ENCODE assay signal across 2 cellular contexts in the genomic region with DNA sequence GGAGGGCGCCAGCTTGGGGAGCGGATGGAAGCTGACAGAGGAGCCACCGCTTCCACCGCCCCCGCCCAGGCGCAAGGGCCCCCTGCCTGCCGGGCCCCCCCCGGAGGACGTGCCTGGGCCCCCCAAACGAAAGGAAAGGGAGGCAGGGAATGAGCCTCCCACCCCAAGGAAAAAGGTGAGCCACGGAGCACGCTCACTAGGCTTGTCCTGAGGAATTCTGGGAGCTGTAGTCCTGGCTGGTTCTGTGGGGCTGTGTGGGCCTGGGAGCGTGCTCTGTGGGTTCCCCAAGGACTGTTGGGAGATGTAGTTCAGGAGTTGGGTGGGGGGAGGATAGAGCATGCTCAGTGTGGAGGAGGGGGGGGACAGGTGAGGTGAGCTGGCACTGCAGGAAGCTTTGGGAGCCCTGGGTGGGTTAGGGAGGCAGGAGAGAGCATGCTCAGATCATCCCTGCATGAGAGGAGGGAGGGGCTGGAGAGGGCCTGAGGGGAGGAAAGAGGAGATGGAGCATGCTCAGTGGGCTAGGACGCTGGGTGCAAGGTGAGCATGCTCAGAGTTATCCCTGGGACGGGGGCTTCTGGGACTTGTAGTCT.
TF ChIP-seq lines count a peak whose summit lies in the region.

No MANE protein-coding gene starts in this region.

TF ChIP-seq in HEK293, 187 proteins besides CTCF, POLR2A, EP300 and RAD21 (continues in another document):
- peak; percentile 99 for TF ChIP-seq ZNF76 (tag by site-specific recombination; IDR thresholded peaks at IDR 0.05; ENCODE audit: borderline replicate concordance, low read depth)
- peak; percentile 46 for TF ChIP-seq ZXDB (tag by site-specific recombination; IDR thresholded peaks at IDR 0.05)
- peak; percentile 38; the same call in 1 of the 2 replicates for TF ChIP-seq ZBTB20 (tag by site-specific recombination; IDR thresholded peaks at IDR 0.05)
- TF ChIP-seq ZIC2 (tag by site-specific recombination; IDR thresholded peaks at IDR 0.05) = peak; percentile 44; the same call in 1 of the 2 replicates
- TF ChIP-seq REPIN1 (tag by site-specific recombination; IDR thresholded peaks at IDR 0.05; ENCODE audit: low read depth) = no peak
- no peak for TF ChIP-seq KLF16 (tag by site-specific recombination; IDR thresholded peaks at IDR 0.05)
- TF ChIP-seq ZNF335 (tag by site-specific recombination; conservative IDR thresholded peaks at IDR 0.05) = peak; percentile 91
- peak; percentile 53 for TF ChIP-seq SP2 (tag by site-specific recombination; IDR thresholded peaks at IDR 0.05)
- peak; percentile 65 for TF ChIP-seq EGR2 (tag by site-specific recombination; IDR thresholded peaks at IDR 0.05; ENCODE audit: low read depth)
- TF ChIP-seq ZNF174 (tag by site-specific recombination; IDR thresholded peaks at IDR 0.05) = no peak
- TF ChIP-seq, protein P1, sequence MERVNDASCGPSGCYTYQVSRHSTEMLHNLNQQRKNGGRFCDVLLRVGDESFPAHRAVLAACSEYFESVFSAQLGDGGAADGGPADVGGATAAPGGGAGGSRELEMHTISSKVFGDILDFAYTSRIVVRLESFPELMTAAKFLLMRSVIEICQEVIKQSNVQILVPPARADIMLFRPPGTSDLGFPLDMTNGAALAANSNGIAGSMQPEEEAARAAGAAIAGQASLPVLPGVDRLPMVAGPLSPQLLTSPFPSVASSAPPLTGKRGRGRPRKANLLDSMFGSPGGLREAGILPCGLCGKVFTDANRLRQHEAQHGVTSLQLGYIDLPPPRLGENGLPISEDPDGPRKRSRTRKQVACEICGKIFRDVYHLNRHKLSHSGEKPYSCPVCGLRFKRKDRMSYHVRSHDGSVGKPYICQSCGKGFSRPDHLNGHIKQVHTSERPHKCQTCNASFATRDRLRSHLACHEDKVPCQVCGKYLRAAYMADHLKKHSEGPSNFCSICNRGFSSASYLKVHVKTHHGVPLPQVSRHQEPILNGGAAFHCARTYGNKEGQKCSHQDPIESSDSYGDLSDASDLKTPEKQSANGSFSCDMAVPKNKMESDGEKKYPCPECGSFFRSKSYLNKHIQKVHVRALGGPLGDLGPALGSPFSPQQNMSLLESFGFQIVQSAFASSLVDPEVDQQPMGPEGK (tag by site-specific recombination; IDR thresholded peaks at IDR 0.05) = peak; percentile 79
- peak; percentile 93 for TF ChIP-seq ZBTB17 (tag by site-specific recombination; IDR thresholded peaks at IDR 0.05)
- TF ChIP-seq ZNF843 (tag by site-specific recombination; IDR thresholded peaks at IDR 0.05) = no peak
- no peak for TF ChIP-seq IKZF3 (tag by site-specific recombination; IDR thresholded peaks at IDR 0.05)
- no peak for TF ChIP-seq ZNF16 (tag by site-specific recombination; IDR thresholded peaks at IDR 0.05; ENCODE audit: low read depth)
- TF ChIP-seq RBAK (tag by site-specific recombination; IDR thresholded peaks at IDR 0.05) = no peak
- TF ChIP-seq HOXA7 (CRISPR knock-in tag; IDR thresholded peaks at IDR 0.05; ENCODE audit: borderline replicate concordance) = no peak
- TF ChIP-seq, protein P2, sequence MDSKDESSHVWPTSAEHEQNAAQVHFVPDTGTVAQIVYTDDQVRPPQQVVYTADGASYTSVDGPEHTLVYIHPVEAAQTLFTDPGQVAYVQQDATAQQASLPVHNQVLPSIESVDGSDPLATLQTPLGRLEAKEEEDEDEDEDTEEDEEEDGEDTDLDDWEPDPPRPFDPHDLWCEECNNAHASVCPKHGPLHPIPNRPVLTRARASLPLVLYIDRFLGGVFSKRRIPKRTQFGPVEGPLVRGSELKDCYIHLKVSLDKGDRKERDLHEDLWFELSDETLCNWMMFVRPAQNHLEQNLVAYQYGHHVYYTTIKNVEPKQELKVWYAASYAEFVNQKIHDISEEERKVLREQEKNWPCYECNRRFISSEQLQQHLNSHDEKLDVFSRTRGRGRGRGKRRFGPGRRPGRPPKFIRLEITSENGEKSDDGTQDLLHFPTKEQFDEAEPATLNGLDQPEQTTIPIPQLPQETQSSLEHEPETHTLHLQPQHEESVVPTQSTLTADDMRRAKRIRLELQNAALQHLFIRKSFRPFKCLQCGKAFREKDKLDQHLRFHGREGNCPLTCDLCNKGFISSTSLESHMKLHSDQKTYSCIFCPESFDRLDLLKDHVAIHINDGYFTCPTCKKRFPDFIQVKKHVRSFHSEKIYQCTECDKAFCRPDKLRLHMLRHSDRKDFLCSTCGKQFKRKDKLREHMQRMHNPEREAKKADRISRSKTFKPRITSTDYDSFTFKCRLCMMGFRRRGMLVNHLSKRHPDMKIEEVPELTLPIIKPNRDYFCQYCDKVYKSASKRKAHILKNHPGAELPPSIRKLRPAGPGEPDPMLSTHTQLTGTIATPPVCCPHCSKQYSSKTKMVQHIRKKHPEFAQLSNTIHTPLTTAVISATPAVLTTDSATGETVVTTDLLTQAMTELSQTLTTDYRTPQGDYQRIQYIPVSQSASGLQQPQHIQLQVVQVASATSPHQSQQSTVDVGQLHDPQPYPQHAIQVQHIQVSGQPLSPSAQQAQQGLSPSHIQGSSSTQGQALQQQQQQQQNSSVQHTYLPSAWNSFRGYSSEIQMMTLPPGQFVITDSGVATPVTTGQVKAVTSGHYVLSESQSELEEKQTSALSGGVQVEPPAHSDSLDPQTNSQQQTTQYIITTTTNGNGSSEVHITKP (tag by site-specific recombination; IDR thresholded peaks at IDR 0.05) = 0 out of 2 replicates have a peak, but pooled peaks have one; percentile 34
- no peak for TF ChIP-seq ZSCAN18 (tag by site-specific recombination; IDR thresholded peaks at IDR 0.05)
- no peak for TF ChIP-seq ZNF26 (tag by site-specific recombination; IDR thresholded peaks at IDR 0.05)
- 0 out of 2 replicates have a peak, but pooled peaks have one; percentile 28 for TF ChIP-seq KLF8 (tag by site-specific recombination; IDR thresholded peaks at IDR 0.05)
- no peak for TF ChIP-seq SCRT2 (tag by site-specific recombination; IDR thresholded peaks at IDR 0.05)
- peak; percentile 74 for TF ChIP-seq SP3 (tag by site-specific recombination; IDR thresholded peaks at IDR 0.05)

TF ChIP-seq in K562, 482 proteins besides CTCF, POLR2A, EP300 and RAD21 (continues in another document):
- TF ChIP-seq EGR1 (conservative IDR thresholded peaks at IDR 0.05) = peak; percentile 60
- no peak for TF ChIP-seq ELF4 (CRISPR knock-in tag; IDR thresholded peaks at IDR 0.05)
- no peak for TF ChIP-seq HSF4 (CRISPR knock-in tag; IDR thresholded peaks at IDR 0.05; ENCODE audit: borderline replicate concordance)
- TF ChIP-seq ZNF586 (CRISPR knock-in tag; conservative IDR thresholded peaks at IDR 0.05) = no peak
- TF ChIP-seq PTBP1 (IDR thresholded peaks at IDR 0.05; ENCODE audit: low read depth, low read length) = no peak
- no peak for TF ChIP-seq SIN3A (IDR thresholded peaks at IDR 0.05; ENCODE audit: borderline replicate concordance in 2 of 2, control insufficient read depth in 1 of 2, low read depth in 2 of 2, low read length in 2 of 2)
- no peak for TF ChIP-seq TRIM28 (IDR thresholded peaks at IDR 0.05)
- TF ChIP-seq FOXJ3 (CRISPR knock-in tag; IDR thresholded peaks at IDR 0.05) = no peak
- TF ChIP-seq POU5F1 (IDR thresholded peaks at IDR 0.05; ENCODE audit: borderline replicate concordance, low read depth, low read length, partially characterized antibody) = no peak
- TF ChIP-seq ARID2 (IDR thresholded peaks at IDR 0.05) = no peak
- no peak for TF ChIP-seq TAF15 (IDR thresholded peaks at IDR 0.05; ENCODE audit: low read depth, low read length)
- no peak for TF ChIP-seq FOXO4 (CRISPR knock-in tag; IDR thresholded peaks at IDR 0.05)
- TF ChIP-seq JUNB (CRISPR knock-in tag; conservative IDR thresholded peaks at IDR 0.05) = no peak
- no peak for TF ChIP-seq PRMT5 (CRISPR knock-in tag; IDR thresholded peaks at IDR 0.05)
- TF ChIP-seq MEIS2 (IDR thresholded peaks at IDR 0.05; ENCODE audit: partially characterized antibody) = peak; percentile 15
- TF ChIP-seq ETS1 (conservative IDR thresholded peaks at IDR 0.05; ENCODE audit: control insufficient read depth, low read depth, low read length) = no peak; the same call in 1 of the 2 replicates
- no peak for TF ChIP-seq ZNF445 (CRISPR knock-in tag; IDR thresholded peaks at IDR 0.05; ENCODE audit: low read depth)
- TF ChIP-seq NRF1 (conservative IDR thresholded peaks at IDR 0.05 in 1 of 2, IDR thresholded peaks at IDR 0.05 in 1 of 2) = peak; percentile 92 to 93
- peak; percentile 79; the same call in 1 of the 2 replicates for TF ChIP-seq ZNF740 (CRISPR knock-in tag; IDR thresholded peaks at IDR 0.05)
- TF ChIP-seq ZNF740 (tag; IDR thresholded peaks at IDR 0.05) = peak in 1 of 2 experiments; percentile 61; a peak in 1 of 4 replicates
- no peak for TF ChIP-seq SMARCE1 (IDR thresholded peaks at IDR 0.05)
- TF ChIP-seq, protein P3, sequence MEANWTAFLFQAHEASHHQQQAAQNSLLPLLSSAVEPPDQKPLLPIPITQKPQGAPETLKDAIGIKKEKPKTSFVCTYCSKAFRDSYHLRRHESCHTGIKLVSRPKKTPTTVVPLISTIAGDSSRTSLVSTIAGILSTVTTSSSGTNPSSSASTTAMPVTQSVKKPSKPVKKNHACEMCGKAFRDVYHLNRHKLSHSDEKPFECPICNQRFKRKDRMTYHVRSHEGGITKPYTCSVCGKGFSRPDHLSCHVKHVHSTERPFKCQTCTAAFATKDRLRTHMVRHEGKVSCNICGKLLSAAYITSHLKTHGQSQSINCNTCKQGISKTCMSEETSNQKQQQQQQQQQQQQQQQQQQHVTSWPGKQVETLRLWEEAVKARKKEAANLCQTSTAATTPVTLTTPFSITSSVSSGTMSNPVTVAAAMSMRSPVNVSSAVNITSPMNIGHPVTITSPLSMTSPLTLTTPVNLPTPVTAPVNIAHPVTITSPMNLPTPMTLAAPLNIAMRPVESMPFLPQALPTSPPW (CRISPR knock-in tag; IDR thresholded peaks at IDR 0.05) = peak; percentile 50; the same call in 1 of the 2 replicates
- peak; percentile 85 for TF ChIP-seq ZNF143 (CRISPR knock-in tag; IDR thresholded peaks at IDR 0.05)
- TF ChIP-seq TAL1 (IDR thresholded peaks at IDR 0.05) = no peak
